ENCODE assay signal across 3 cellular contexts in genomic region chr10:75133701-75134100, GRCh38.
A peak's percentile ranks its signal among the peaks of the same experiment; 100 is the strongest.
TF ChIP-seq lines count a peak whose summit lies in the region.

No MANE protein-coding gene starts in this region.

TF ChIP-seq in HEK293, 187 proteins besides CTCF, POLR2A, EP300 and RAD21:
- TF ChIP-seq ZNF146 (tag by site-specific recombination; IDR thresholded peaks at IDR 0.05) (peak; percentile 96), ZNF580 (tag by site-specific recombination; IDR thresholded peaks at IDR 0.05) (peak; percentile 62; the same call in 1 of the 2 replicates)

TF ChIP-seq in SK-N-SH treated with all-trans-retinoic acid at 6 μM for 48 hours, 23 proteins besides CTCF, POLR2A, EP300 and RAD21:
- peak; percentile 66 for TF ChIP-seq ZNF8 (CRISPR knock-in tag; IDR thresholded peaks at IDR 0.05)

TF ChIP-seq in K562, 482 proteins besides CTCF, POLR2A, EP300 and RAD21 (continued from another document):
- TF ChIP-seq ZNF146 (CRISPR knock-in tag; IDR thresholded peaks at IDR 0.05; ENCODE audit: unreplicated experiment): peak; percentile 50
TF ChIP-seq in K562: peak in this region for 2; not testable (repeated sequence) for 480.
